Comparison of ENCODE assay signal across 8 cellular contexts in genomic region chr1:21175324-21175669, GRCh38.
DNase-seq lines count a peak whose midpoint lies in the region; ATAC-seq lines count a peak whose summit lies in the region.

No MANE protein-coding gene starts in this region.

- H3K4me1 Mint-ChIP-seq in stimulated activated naive B cell treated with anti-CD40 and anti-IgM and Interleukin-4, amounts not matched to agents 10 μg/mL and 1 μg/mL and 100 μg/mL, for 72 hours, result peaks cover 20 to 33% of the 10 kb centered on the region in 2 donors

- H3K27ac ChIP-seq in caudate nucleus (ENCODE audit: low read depth, low read length) (peak overlapping the region; percentile 73), layer of hippocampus (ENCODE audit: low read depth, low read length) (peak overlapping the region; percentile 86)

- no peaks in the 10 kb centered on the region for H3K27me3 ChIP-seq in layer of hippocampus (ENCODE audit: control insufficient read depth, insufficient read depth, low read length)

- no peaks in the 10 kb centered on the region for H3K27me3 Mint-ChIP-seq in stimulated activated naive B cell treated with anti-CD40 and anti-IgM and Interleukin-4, amounts not matched to agents 10 μg/mL and 1 μg/mL and 100 μg/mL, for 72 hours

- H3K4me3 Mint-ChIP-seq in stimulated activated naive B cell treated with anti-CD40 and anti-IgM and Interleukin-4, amounts not matched to agents 10 μg/mL and 1 μg/mL and 100 μg/mL, for 72 hours, result peak overlapping the region; percentile 94 to 99

- peaks cover 16 to 25% of the 10 kb centered on the region in 2 donors for H3K36me3 Mint-ChIP-seq in stimulated activated naive B cell treated with anti-CD40 and anti-IgM and Interleukin-4, amounts not matched to agents 10 μg/mL and 1 μg/mL and 100 μg/mL, for 72 hours

- peak overlapping the region; percentile 98 for H3K27ac Mint-ChIP-seq in stimulated activated naive B cell treated with anti-CD40 and anti-IgM and Interleukin-4, amounts not matched to agents 10 μg/mL and 1 μg/mL and 100 μg/mL, for 72 hours

- no peaks in the 10 kb centered on the region for H3K9me3 Mint-ChIP-seq in stimulated activated naive B cell treated with anti-CD40 and anti-IgM and Interleukin-4, amounts not matched to agents 10 μg/mL and 1 μg/mL and 100 μg/mL, for 72 hours

- ATAC-seq in stimulated activated naive B cell treated with anti-CD40 and anti-IgM and Interleukin-4, amounts not matched to agents 10 μg/mL and 1 μg/mL and 100 μg/mL, for 72 hours (replicated peaks), result peak; percentile 27 to 30
- no peak for ATAC-seq in GM18909 (IDR thresholded peaks at IDR 0.05; ENCODE audit: poor library complexity, unreplicated experiment)

- peak; percentile 54 for DNase-seq in activated CD8-positive, alpha-beta memory T cell treated with anti-CD3 and anti-CD28 coated beads for 24 hours
- no peak for DNase-seq in activated CD8-positive, alpha-beta memory T cell treated with anti-CD3 and anti-CD28 coated beads, Interleukin-2, amount 50 U/mL, for 48 hours
- peak; percentile 82 for DNase-seq in SIG-M5 treated with dmso at 0.1 percent for 504 hours (lab: John Stamatoyannopoulos, UW; ENCODE audit: unreplicated experiment)
- peak in 5 of 61 donors; percentile 18 to 61 (median 26) for DNase-seq in caudate nucleus (lab: John Stamatoyannopoulos, UW)
- DNase-seq in stimulated activated naive B cell treated with anti-CD40 and anti-IgM and Interleukin-4, amounts not matched to agents 10 μg/mL and 1 μg/mL and 100 μg/mL, for 72 hours, result peak; percentile 35
- no peak for DNase-seq in activated gamma-delta T cell treated with Interleukin-2 at 50 U/mL for 16 hours

Comparison
In these comparisons a context has a peak if more than half of its experiments do, and no peak if none do; other contexts are left out.
1. DNase-seq: peak in activated CD8-positive, alpha-beta memory T cell treated with anti-CD3 and anti-CD28 coated beads for 24 hours (single experiment), SIG-M5 treated with dmso at 0.1 percent for 504 hours (single experiment) and stimulated activated naive B cell treated with anti-CD40 and anti-IgM and Interleukin-4, amounts not matched to agents 10 μg/mL and 1 μg/mL and 100 μg/mL, for 72 hours (single experiment); none in activated CD8-positive, alpha-beta memory T cell treated with anti-CD3 and anti-CD28 coated beads, Interleukin-2, amount 50 U/mL, for 48 hours (single experiment) and activated gamma-delta T cell treated with Interleukin-2 at 50 U/mL for 16 hours (single experiment).